ENCODE assay signal across 33 cellular contexts in genomic region chr13:19955873-19956559, GRCh38.
"Had no signal": no experiment of that assay in that cellular context is flagged by ENCODE, and none has a peak within 500 bp of the region (broad histone marks: within the 10 kb centered on the region; RNA-seq: fewer than 3 reads in every experiment).

No MANE protein-coding gene starts in this region.

- H3K9me3 ChIP-seq: adrenal gland, body of pancreas, gastroesophageal sphincter, neutrophil, ovary, prostate gland, vagina had no signal

- H3K27ac ChIP-seq: body of pancreas, cardiac muscle cell, coronary artery, gastroesophageal sphincter, neutrophil, prostate gland, vagina had no signal

- H3K4me3 ChIP-seq: adrenal gland, body of pancreas, cardiac muscle cell, coronary artery, gastroesophageal sphincter, ovary, prostate gland, vagina had no signal

- H3K27me3 ChIP-seq: adrenal gland, body of pancreas, cardiac muscle cell, dorsolateral prefrontal cortex, gastroesophageal sphincter, hepatocyte, neutrophil, ovary, vagina had no signal

- DNase-seq: activated CD4-positive, alpha-beta T cell treated with anti-CD3 and anti-CD28 coated beads, Interleukin-2, amount 50 U/mL, for 1 hour; activated CD8-positive, alpha-beta memory T cell treated with anti-CD3 and anti-CD28 coated beads, Interleukin-2, amount 10 ng/mL, durations not matched to agents 7 days and 5 days; activated CD8-positive, alpha-beta T cell treated with anti-CD3 and anti-CD28 coated beads for 36 hours; activated effector memory CD4-positive, alpha-beta T cell treated with Interleukin-2 at 50 U/mL for 16 hours; activated naive CD4-positive, alpha-beta T cell treated with anti-CD3 and anti-CD28 coated beads for 36 hours; activated naive CD8-positive, alpha-beta T cell treated with anti-CD3 and anti-CD28 coated beads for 36 hours; activated T-cell treated with anti-CD3 and anti-CD28 coated beads, Interleukin-2, amount 50 U/mL, for 48 hours; adrenal gland; aorta; body of pancreas; cerebellar nuclear complex; dorsolateral prefrontal cortex; effector memory CD4-positive, alpha-beta T cell; left colon; mammary epithelial cell; nephron progenitor cell; ovary; retina; small intestine; stimulated activated CD4-positive, alpha-beta T cell treated with anti-CD3 and anti-CD28 coated beads, Interleukin-4, amount 100 ng/mL, for 24 hours; stimulated activated naive CD8-positive, alpha-beta T cell treated with anti-CD3 and anti-CD28 coated beads, Interleukin-15, amount 100 ng/mL, for 72 hours; substantia nigra; T-helper 2 cell had no signal

- H3K4me1 ChIP-seq: prostate gland had no signal

- ATAC-seq: activated CD8-positive, alpha-beta memory T cell treated with anti-CD3 and anti-CD28 coated beads, Interleukin-2, amount 10 ng/mL, durations not matched to agents 7 days and 5 days; activated CD8-positive, alpha-beta T cell treated with anti-CD3 and anti-CD28 coated beads for 36 hours; body of pancreas; gastroesophageal sphincter; left colon; sciatic nerve; stimulated activated effector memory CD8-positive, alpha-beta T cell treated with anti-CD3 and anti-CD28 coated beads, Interleukin-12 subunit alpha, Interleukin-12 subunit beta, amount 100 ng/mL, for 72 hours; stimulated activated naive CD8-positive, alpha-beta T cell treated with anti-CD3 and anti-CD28 coated beads, Interleukin-15, amount 100 ng/mL, for 72 hours; WTC11 had no signal

- H3K36me3 ChIP-seq: adrenal gland, gastroesophageal sphincter, neutrophil, ovary, prostate gland, vagina had no signal
